Comparison of ENCODE assay signal across 8 cellular contexts in the genomic region with DNA sequence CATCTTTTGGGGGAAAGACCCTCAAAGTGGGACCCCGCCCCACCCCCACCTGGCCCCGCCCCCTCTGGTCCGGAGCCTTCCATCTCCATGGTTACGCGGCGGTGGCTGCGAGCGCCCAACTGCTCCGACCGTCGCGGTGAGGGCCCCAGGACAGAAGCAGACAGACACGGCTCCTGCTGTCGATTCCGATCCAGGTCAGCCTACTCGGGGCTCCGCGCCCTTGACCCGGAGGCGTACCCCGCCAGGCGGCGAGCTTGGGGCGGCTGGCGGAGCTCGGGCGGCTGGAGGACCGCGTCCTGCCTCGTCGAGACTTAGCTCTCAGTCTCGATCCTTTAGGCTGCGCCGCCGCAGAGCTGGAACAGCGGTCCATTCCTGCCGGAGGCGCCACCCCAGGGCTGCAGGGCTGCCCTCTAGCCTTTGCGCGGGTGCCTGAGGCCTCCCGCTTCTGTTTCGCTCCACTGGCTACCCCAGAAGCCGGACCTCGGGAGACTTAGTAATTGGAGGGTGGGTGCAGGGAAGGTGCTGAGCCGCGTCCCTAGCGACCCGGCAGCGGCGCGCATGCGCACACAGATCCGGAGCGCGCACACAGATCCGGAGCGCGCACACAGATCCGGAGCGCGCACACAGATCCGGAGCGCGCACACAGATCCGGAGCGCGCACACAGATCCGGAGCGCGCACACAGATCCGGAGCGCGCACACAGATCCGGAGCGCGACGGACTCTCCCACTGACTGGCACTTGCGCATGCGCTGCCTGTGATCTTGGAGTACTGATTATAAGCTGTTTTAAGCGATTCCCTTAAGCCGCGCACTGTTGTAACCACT. TPM values are rescaled to one million over a fixed set of nuclear protein-coding genes. Genes with fewer than 3 reads are reported as not detected.
DNase-seq lines count a peak whose midpoint lies in the region; ATAC-seq, FAIRE-seq and TF ChIP-seq lines count a peak whose summit lies in the region.

A gene with protein sequence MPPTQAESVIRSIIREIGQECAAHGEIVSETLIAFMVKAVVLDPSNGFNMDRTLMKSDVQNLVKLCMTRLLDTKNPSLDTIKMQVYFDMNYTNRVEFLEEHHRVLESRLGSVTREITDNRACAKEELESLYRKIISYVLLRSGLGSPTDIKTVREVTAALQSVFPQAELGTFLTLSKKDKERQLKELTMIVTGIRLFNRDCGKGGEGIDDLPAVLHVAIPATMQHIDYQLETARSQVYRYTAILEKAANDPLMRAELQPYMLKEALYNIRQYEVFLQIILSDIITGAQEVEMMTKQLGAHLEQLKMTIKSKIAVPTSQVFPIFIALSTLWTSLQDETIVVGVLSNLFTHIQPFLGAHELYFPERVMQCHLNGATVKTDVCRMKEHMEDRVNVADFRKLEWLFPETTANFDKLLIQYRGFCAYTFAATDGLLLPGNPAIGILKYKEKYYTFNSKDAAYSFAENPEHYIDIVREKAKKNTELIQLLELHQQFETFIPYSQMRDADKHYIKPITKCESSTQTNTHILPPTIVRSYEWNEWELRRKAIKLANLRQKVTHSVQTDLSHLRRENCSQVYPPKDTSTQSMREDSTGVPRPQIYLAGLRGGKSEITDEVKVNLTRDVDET (plus strand): TSS at position 77 of the 825 bp plus-strand sequence. CDS start 1,868 bp downstream, outside the sequence.

- FAIRE-seq in GM12892 (lab: Jason Lieb, UNC) = peak; percentile 94
- FAIRE-seq in urothelium cell line (lab: Jason Lieb, UNC) = no peak

- TF ChIP-seq CTCF in right atrium auricular region (IDR thresholded peaks at IDR 0.05) = peak in 1 of 2 donors; percentile 26

- no peaks in the 10 kb centered on the region for H3K36me3 ChIP-seq in right atrium auricular region

- ATAC-seq in HG02870 (IDR thresholded peaks at IDR 0.05; ENCODE audit: unreplicated experiment) = peak; percentile 86

- H3K27ac ChIP-seq in angular gyrus (ENCODE audit: low read depth, low read length) = peak within 1 kb of the TSS; percentile 90
- peak within 1 kb of the TSS; percentile 79 to 84 for H3K27ac ChIP-seq in right atrium auricular region

- peaks cover 0 to 6% of the 10 kb centered on the region in 2 donors for H3K4me1 ChIP-seq in right atrium auricular region

- DNase-seq in GM12892 (ENCODE audit: insufficient read length) (peak; percentile 68), NCI-H146 (lab: John Stamatoyannopoulos, UW) (peak; percentile 90), T-helper 2 cell (peak; percentile 56 to 80 (median 77)), right atrium auricular region (ENCODE audit: low spot score) (peak; percentile 75), pulmonary artery endothelial cell (ENCODE audit: low read depth, low spot score) (peak; percentile 50), urothelium cell line (ENCODE audit: low spot score) (peak; percentile 76)

- no peaks in the 10 kb centered on the region for H3K9me3 ChIP-seq in right atrium auricular region

- no peaks in the 10 kb centered on the region for H3K27me3 ChIP-seq in right atrium auricular region

- peak within 1 kb of the TSS; percentile 73 to 97 for H3K4me3 ChIP-seq in right atrium auricular region

- no peak for TF ChIP-seq POLR2A in GM12892 (IDR thresholded peaks at IDR 0.05; ENCODE audit: low read depth, low read length)

RNA-seq across cellular contexts. Expression of the gene that starts here (rescaled TPM):
- polyA plus RNA-seq in GM12892 (2012; ENCODE audit: missing spikeins) = 0.08 TPM
- total RNA-seq in right atrium auricular region = under 1 TPM; 0.26 to 0.39 TPM
- 0.04 and 0.20 TPM in 2 replicates for total RNA-seq in pulmonary artery endothelial cell

Comparison
In these comparisons a context has a peak if more than half of its experiments do, and no peak if none do; other contexts are left out.
1. Peak in every context shown above with its lines: DNase-seq, ATAC-seq, H3K4me3 ChIP-seq and H3K27ac ChIP-seq.
2. Peak in DNase-seq, H3K4me3 ChIP-seq and H3K27ac ChIP-seq in right atrium auricular region; RNA of the gene not detected or under 1 TPM.
3. Peak in DNase-seq in pulmonary artery endothelial cell; RNA of the gene not detected or under 1 TPM.